In the genomic region with DNA sequence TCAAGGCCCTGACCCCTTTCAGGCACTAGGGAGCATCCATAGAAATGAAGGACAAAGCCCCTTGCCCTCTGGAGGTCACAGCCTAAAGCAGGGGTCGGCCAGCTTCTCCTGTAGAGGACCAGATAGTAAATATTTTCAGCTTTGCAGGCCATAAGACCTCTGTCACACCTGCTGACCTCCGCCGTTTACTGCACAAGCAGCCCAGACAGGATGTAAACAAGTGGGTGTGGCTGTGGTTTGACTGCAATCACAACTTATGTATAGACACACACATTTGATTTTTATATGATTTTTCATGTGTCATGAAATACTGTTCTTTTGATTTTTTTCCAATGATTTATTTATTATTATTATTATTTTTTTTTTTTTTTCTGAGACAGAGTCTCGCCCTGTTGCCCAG, we compare ENCODE assay signal across 1 cellular context.
TF ChIP-seq lines count a peak whose summit lies in the region.

No MANE protein-coding gene starts in this region.

TF ChIP-seq in SK-N-SH, 30 proteins besides CTCF, POLR2A, EP300 and RAD21:
- TF ChIP-seq RXRA (IDR thresholded peaks at IDR 0.05; ENCODE audit: borderline replicate concordance, low read depth) (no peak), POLR2AphosphoS5 (IDR thresholded peaks at IDR 0.05; ENCODE audit: low read depth, low read length) (no peak), MXI1 (IDR thresholded peaks at IDR 0.05; ENCODE audit: low read depth, low read length) (no peak), RFX5 (IDR thresholded peaks at IDR 0.05; ENCODE audit: low read length) (no peak), RCOR1 (IDR thresholded peaks at IDR 0.05; ENCODE audit: low read length) (no peak), SIN3A (IDR thresholded peaks at IDR 0.05; ENCODE audit: borderline replicate concordance, low read depth, low read length) (no peak), MEF2A (IDR thresholded peaks at IDR 0.05; ENCODE audit: borderline replicate concordance, low read depth) (no peak), TAF1 (IDR thresholded peaks at IDR 0.05; ENCODE audit: borderline replicate concordance, low read depth, low read length) (no peak), TCF12 (IDR thresholded peaks at IDR 0.05) (no peak), PBX3 (IDR thresholded peaks at IDR 0.05) (no peak), YY1 (IDR thresholded peaks at IDR 0.05; ENCODE audit: low read depth) (no peak), ELF1 (IDR thresholded peaks at IDR 0.05) (no peak), NRF1 (IDR thresholded peaks at IDR 0.05; ENCODE audit: low read depth, low read length) (no peak), IRF3 (IDR thresholded peaks at IDR 0.05; ENCODE audit: low read depth, low read length) (no peak)
- TF ChIP-seq, protein P1, sequence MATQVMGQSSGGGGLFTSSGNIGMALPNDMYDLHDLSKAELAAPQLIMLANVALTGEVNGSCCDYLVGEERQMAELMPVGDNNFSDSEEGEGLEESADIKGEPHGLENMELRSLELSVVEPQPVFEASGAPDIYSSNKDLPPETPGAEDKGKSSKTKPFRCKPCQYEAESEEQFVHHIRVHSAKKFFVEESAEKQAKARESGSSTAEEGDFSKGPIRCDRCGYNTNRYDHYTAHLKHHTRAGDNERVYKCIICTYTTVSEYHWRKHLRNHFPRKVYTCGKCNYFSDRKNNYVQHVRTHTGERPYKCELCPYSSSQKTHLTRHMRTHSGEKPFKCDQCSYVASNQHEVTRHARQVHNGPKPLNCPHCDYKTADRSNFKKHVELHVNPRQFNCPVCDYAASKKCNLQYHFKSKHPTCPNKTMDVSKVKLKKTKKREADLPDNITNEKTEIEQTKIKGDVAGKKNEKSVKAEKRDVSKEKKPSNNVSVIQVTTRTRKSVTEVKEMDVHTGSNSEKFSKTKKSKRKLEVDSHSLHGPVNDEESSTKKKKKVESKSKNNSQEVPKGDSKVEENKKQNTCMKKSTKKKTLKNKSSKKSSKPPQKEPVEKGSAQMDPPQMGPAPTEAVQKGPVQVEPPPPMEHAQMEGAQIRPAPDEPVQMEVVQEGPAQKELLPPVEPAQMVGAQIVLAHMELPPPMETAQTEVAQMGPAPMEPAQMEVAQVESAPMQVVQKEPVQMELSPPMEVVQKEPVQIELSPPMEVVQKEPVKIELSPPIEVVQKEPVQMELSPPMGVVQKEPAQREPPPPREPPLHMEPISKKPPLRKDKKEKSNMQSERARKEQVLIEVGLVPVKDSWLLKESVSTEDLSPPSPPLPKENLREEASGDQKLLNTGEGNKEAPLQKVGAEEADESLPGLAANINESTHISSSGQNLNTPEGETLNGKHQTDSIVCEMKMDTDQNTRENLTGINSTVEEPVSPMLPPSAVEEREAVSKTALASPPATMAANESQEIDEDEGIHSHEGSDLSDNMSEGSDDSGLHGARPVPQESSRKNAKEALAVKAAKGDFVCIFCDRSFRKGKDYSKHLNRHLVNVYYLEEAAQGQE (IDR thresholded peaks at IDR 0.05; ENCODE audit: low read depth, low read length): no peak
- TF ChIP-seq, protein P2, sequence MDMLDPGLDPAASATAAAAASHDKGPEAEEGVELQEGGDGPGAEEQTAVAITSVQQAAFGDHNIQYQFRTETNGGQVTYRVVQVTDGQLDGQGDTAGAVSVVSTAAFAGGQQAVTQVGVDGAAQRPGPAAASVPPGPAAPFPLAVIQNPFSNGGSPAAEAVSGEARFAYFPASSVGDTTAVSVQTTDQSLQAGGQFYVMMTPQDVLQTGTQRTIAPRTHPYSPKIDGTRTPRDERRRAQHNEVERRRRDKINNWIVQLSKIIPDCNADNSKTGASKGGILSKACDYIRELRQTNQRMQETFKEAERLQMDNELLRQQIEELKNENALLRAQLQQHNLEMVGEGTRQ (IDR thresholded peaks at IDR 0.05; ENCODE audit: borderline replicate concordance, low read depth, low read length): no peak
